ENCODE assay signal across 6 cellular contexts in the genomic region with DNA sequence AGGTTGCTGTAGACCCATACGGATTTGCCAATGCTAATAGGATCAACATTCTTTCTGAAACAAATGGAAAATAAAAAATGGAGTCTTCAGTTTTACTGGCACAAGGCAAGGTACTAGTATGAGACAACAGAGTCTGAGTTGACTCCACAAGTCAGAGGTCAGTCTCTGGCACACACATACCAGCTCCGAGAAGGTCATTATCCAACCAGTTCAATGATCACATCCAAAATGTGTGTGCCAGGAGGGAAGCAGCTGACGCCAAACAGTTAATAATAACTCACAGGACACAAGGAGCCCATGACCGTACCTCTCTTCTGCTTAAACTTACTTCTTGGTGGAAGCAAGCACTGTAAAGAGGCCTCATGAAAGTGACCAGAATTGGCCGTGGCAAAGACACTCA.
"Had no signal": no experiment of that assay in that cellular context is flagged by ENCODE, and none has a peak within 500 bp of the region (broad histone marks: within the 10 kb centered on the region; RNA-seq: fewer than 3 reads in every experiment).

No MANE protein-coding gene starts in this region.

- H3K27ac Mint-ChIP-seq: IgD-negative memory B cell had no signal

- H3K27ac ChIP-seq: GM23248, HL-60 had no signal

- DNase-seq: GM23248, H9, HCEC 1CT had no signal

- H3K27me3 Mint-ChIP-seq: IgD-negative memory B cell had no signal

- H3K36me3 Mint-ChIP-seq: IgD-negative memory B cell had no signal

- H3K4me1 Mint-ChIP-seq: IgD-negative memory B cell had no signal

- ATAC-seq: HepG2 had no signal

- H3K4me3 ChIP-seq: GM23248 had no signal

- H2AFZ ChIP-seq: GM23248 had no signal

- H3K4me3 Mint-ChIP-seq: H9, IgD-negative memory B cell had no signal

- H3K9me3 Mint-ChIP-seq: H9, IgD-negative memory B cell had no signal
